In the genomic region with DNA sequence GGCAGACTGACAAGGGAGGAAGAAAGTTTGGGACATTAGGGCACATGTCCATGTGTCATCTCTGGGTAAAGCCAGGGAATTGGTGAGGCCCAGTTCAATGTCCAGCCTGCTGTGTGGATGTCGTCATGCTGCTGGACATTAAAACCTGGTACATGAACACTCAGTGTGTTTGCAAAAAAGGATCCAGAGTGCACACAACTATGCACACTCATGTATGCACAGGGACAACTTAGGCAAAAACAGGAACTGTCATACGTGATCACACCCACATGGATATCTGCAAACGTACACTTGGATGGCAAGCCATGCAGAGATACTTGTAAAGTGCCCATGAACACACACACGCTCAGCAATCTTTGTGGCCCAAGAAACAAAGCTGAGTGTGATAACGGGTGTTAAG, we compare ENCODE assay signal across 24 cellular contexts. TPM values are rescaled to one million over a fixed set of nuclear protein-coding genes. Genes with fewer than 3 reads are reported as not detected.
"Had no signal": no experiment of that assay in that cellular context is flagged by ENCODE, and none has a peak within 500 bp of the region (broad histone marks: within the 10 kb centered on the region; RNA-seq: fewer than 3 reads in every experiment).

No MANE protein-coding gene starts in this region.

- H3K27me3 ChIP-seq: adrenal gland, Peyer's patch, SJSA1 had no signal

- DNase-seq: activated CD4-positive, CD25-positive, alpha-beta regulatory T cell; activated CD8-positive, alpha-beta memory T cell treated with anti-CD3 and anti-CD28 coated beads, Interleukin-2, amount 50 U/mL, for 4 hours; activated CD8-positive, alpha-beta T cell treated with anti-CD3 and anti-CD28 coated beads for 36 hours; activated naive CD4-positive, alpha-beta T cell treated with anti-CD3 and anti-CD28 coated beads, Interleukin-2, amount 50 U/mL, for 16 hours; activated naive CD8-positive, alpha-beta T cell treated with anti-CD3 and anti-CD28 coated beads, Interleukin-2, amount 10 ng/mL, durations not matched to agents 7 days and 5 days; activated T-cell treated with anti-CD3 and anti-CD28 coated beads, Interleukin-2, amount 50 U/mL, for 72 hours; anterior cingulate cortex; cerebellar nuclear complex; Karpas-422; MM.1S; NCI-H1105; NCI-H1436; NCI-H1694 treated with DMSO at 0.1 percent for 48 hours; NCI-H2029 treated with DMSO at 0.1 percent for 48 hours; NCI-H446; NCI-H524; Peyer's patch; SHP77; T-helper 17 cell; T-helper 9 cell had no signal

- H3K9me3 Mint-ChIP-seq: activated CD8-positive, alpha-beta T cell treated with anti-CD3 and anti-CD28 coated beads for 36 hours had no signal

- H3K4me3 ChIP-seq: adrenal gland, Peyer's patch, SJSA1 had no signal

- H3K27ac ChIP-seq: adrenal gland, Peyer's patch, SJSA1 had no signal

- H3K36me3 ChIP-seq: adrenal gland, Peyer's patch, SJSA1 had no signal

- H3K4me1 ChIP-seq: Peyer's patch, SJSA1 had no signal

- H3K27ac Mint-ChIP-seq: activated CD8-positive, alpha-beta T cell treated with anti-CD3 and anti-CD28 coated beads for 36 hours; activated naive CD8-positive, alpha-beta T cell treated with anti-CD3 and anti-CD28 coated beads, Interleukin-2, amount 10 ng/mL, durations not matched to agents 7 days and 5 days; activated T-cell treated with anti-CD3 and anti-CD28 coated beads, Interleukin-2, amount 50 U/mL, for 72 hours had no signal

- ATAC-seq: activated CD8-positive, alpha-beta T cell treated with anti-CD3 and anti-CD28 coated beads for 36 hours; activated T-cell treated with anti-CD3 and anti-CD28 coated beads, Interleukin-2, amount 50 U/mL, for 72 hours; SK-N-SH treated with all-trans-retinoic acid at 6 μM for 48 hours; T-helper 17 cell had no signal

- H3K4me3 Mint-ChIP-seq: activated CD8-positive, alpha-beta T cell treated with anti-CD3 and anti-CD28 coated beads for 36 hours; activated naive CD8-positive, alpha-beta T cell treated with anti-CD3 and anti-CD28 coated beads, Interleukin-2, amount 10 ng/mL, durations not matched to agents 7 days and 5 days; activated T-cell treated with anti-CD3 and anti-CD28 coated beads, Interleukin-2, amount 50 U/mL, for 72 hours; T-helper 17 cell had no signal

- H3K4me1 Mint-ChIP-seq: T-helper 17 cell had no signal

- H3K9me3 ChIP-seq: adrenal gland, Peyer's patch, SJSA1 had no signal

- H3K27me3 Mint-ChIP-seq: activated CD8-positive, alpha-beta T cell treated with anti-CD3 and anti-CD28 coated beads for 36 hours had no signal

RNA-seq across cellular contexts. Expression of a gene that starts 47.9 kb away (rescaled TPM):
- total RNA-seq: cardiac septum had no signal
